Comparison of ENCODE assay signal across 1 cellular context in genomic region chr10:44977287-44978212, GRCh38.
TF ChIP-seq lines count a peak whose summit lies in the region.

No MANE protein-coding gene starts in this region.

TF ChIP-seq in HepG2, 621 proteins besides CTCF, POLR2A, EP300 and RAD21 (continued from another document):
- TF ChIP-seq ZC3H13 (CRISPR knock-in tag; IDR thresholded peaks at IDR 0.05) = no peak
